In genomic region chr1:45679123-45679522, GRCh38 we compare ENCODE assay signal across 10 cellular contexts. TPM values are rescaled to one million over a fixed set of nuclear protein-coding genes. Genes with fewer than 3 reads are reported as not detected.
DNase-seq lines count a peak whose midpoint lies in the region; ATAC-seq and TF ChIP-seq lines count a peak whose summit lies in the region.
"Had no signal": no experiment of that assay in that cellular context is flagged by ENCODE, and none has a peak within 500 bp of the region (broad histone marks: within the 10 kb centered on the region; RNA-seq: fewer than 3 reads in every experiment).

No MANE protein-coding gene starts in this region.

- H2AFZ ChIP-seq in SK-N-SH (ENCODE audit: low read depth), result no peak overlapping the region

- no peak overlapping the region; a peak in 1 of 4 replicates for H3K4me3 ChIP-seq in SK-N-SH (ENCODE audit: low read depth in 2 of 2, low read length in 1 of 2)
- H3K4me3 ChIP-seq: testis had no signal

- H3K9me2 ChIP-seq in SK-N-SH, result no peaks in the 10 kb centered on the region

- no peaks in the 10 kb centered on the region for H3K27me3 ChIP-seq in SK-N-SH (ENCODE audit: insufficient read depth)
- H3K27me3 ChIP-seq: testis had no signal

- H3F3A ChIP-seq in SK-N-SH (replicated peaks; ENCODE audit: insufficient read depth), result peaks cover 8% of the 10 kb centered on the region

- TF ChIP-seq EP300 in SK-N-SH (IDR thresholded peaks at IDR 0.05; ENCODE audit: borderline replicate concordance in 1 of 2, low read depth in 1 of 2, low read length in 1 of 2), result no peak

- H4K20me1 ChIP-seq in SK-N-SH (ENCODE audit: insufficient read depth), result peaks cover 99% of the 10 kb centered on the region

- no peak for DNase-seq in SK-N-SH
- peak; percentile 37 for DNase-seq in amniotic epithelial cell (ENCODE audit: low read depth)
- no peak for DNase-seq in left lobe of liver (ENCODE audit: low spot score)
- DNase-seq in superior temporal gyrus (ENCODE audit: extremely low spot score), result peak; percentile 11
- DNase-seq in NCI-H446 (lab: John Stamatoyannopoulos, UW), result no peak
- no peak for DNase-seq in foreskin melanocyte
- no peak for DNase-seq in NCI-H524 treated with DMSO at 0.1 percent for 48 hours (lab: John Stamatoyannopoulos, UW)
- DNase-seq: kidney, testis had no signal

- no peak for TF ChIP-seq RAD21 in SK-N-SH (IDR thresholded peaks at IDR 0.05; ENCODE audit: low read length)

- peaks cover 5 to 28% of the 10 kb centered on the region in 2 experiments; a peak in 3 of 4 replicates for H3K4me1 ChIP-seq in SK-N-SH (ENCODE audit: control insufficient read depth in 1 of 2, insufficient read depth in 2 of 2, low read depth in 1 of 2, low read length in 1 of 2)

- ATAC-seq in SK-N-SH treated with all-trans-retinoic acid at 6 μM for 48 hours (no peak), left lobe of liver (peak; percentile 40)

- H3K36me3 ChIP-seq in SK-N-SH (replicated peaks in 1 of 2; ENCODE audit: control insufficient read depth in 1 of 2, insufficient read depth in 2 of 2, low read length in 1 of 2), result peaks cover 0 to 8% of the 10 kb centered on the region in 2 experiments

- H3K79me2 ChIP-seq in SK-N-SH (ENCODE audit: insufficient read depth), result peaks cover 100% of the 10 kb centered on the region

- WGBS in SK-N-SH (ENCODE audit: low lambda C conversion rate), result 64% methylated on average over 3 of the region's 3 CpGs

- H3K9ac ChIP-seq in SK-N-SH, result no peak overlapping the region

- POLR2A ChIA-PET in SK-N-SH (lab: Yijun Ruan, JAX), result interaction anchor here (0.5 kb wide), 1 partner anchor 734 kb away, joined by 3 read pairs; no protein-coding TSS in a partner anchor

- TF ChIP-seq CTCF in SK-N-SH (IDR thresholded peaks at IDR 0.05), result no peak

- CTCF ChIA-PET in SK-N-SH (lab: Yijun Ruan, JAX), result interaction anchor here (0.8 kb wide), 1 partner anchor 167 kb away, joined by 4 read pairs; no protein-coding TSS in a partner anchor

- no peaks in the 10 kb centered on the region for H3K9me3 ChIP-seq in SK-N-SH
- H3K9me3 ChIP-seq: testis had no signal

- peak overlapping the region; percentile 35; the same call in 1 of the 2 replicates for H3K4me2 ChIP-seq in SK-N-SH

- no peak overlapping the region for H3K27ac ChIP-seq in SK-N-SH (ENCODE audit: low read depth in 2 of 2, low read length in 1 of 2)

TF ChIP-seq in SK-N-SH, 30 proteins besides CTCF, POLR2A, EP300 and RAD21 (continues in another document):
- TF ChIP-seq YY1 (IDR thresholded peaks at IDR 0.05; ENCODE audit: low read depth) (no peak), TCF12 (IDR thresholded peaks at IDR 0.05) (no peak), MXI1 (IDR thresholded peaks at IDR 0.05; ENCODE audit: low read depth, low read length) (no peak), NFIC (IDR thresholded peaks at IDR 0.05; ENCODE audit: borderline replicate concordance) (no peak), GATA2 (CRISPR knock-in tag; IDR thresholded peaks at IDR 0.05) (no peak)
- TF ChIP-seq, protein P1, sequence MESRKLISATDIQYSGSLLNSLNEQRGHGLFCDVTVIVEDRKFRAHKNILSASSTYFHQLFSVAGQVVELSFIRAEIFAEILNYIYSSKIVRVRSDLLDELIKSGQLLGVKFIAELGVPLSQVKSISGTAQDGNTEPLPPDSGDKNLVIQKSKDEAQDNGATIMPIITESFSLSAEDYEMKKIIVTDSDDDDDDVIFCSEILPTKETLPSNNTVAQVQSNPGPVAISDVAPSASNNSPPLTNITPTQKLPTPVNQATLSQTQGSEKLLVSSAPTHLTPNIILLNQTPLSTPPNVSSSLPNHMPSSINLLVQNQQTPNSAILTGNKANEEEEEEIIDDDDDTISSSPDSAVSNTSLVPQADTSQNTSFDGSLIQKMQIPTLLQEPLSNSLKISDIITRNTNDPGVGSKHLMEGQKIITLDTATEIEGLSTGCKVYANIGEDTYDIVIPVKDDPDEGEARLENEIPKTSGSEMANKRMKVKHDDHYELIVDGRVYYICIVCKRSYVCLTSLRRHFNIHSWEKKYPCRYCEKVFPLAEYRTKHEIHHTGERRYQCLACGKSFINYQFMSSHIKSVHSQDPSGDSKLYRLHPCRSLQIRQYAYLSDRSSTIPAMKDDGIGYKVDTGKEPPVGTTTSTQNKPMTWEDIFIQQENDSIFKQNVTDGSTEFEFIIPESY (IDR thresholded peaks at IDR 0.05; ENCODE audit: borderline replicate concordance, low read depth), result no peak

TF ChIP-seq in SK-N-SH treated with all-trans-retinoic acid at 6 μM for 48 hours, 23 proteins besides CTCF, POLR2A, EP300 and RAD21:
- TF ChIP-seq BACH2 (CRISPR knock-in tag; IDR thresholded peaks at IDR 0.05; ENCODE audit: borderline replicate concordance) (no peak), ZNF565 (CRISPR knock-in tag; conservative IDR thresholded peaks at IDR 0.05; ENCODE audit: low read depth) (no peak), GLIS3 (CRISPR knock-in tag; IDR thresholded peaks at IDR 0.05) (no peak), PPARA (CRISPR knock-in tag; IDR thresholded peaks at IDR 0.05; ENCODE audit: borderline replicate concordance) (no peak), ZC3H10 (CRISPR knock-in tag; IDR thresholded peaks at IDR 0.05) (no peak), ARNTL (CRISPR knock-in tag; IDR thresholded peaks at IDR 0.05; ENCODE audit: borderline replicate concordance, low read depth) (no peak), ESRRG (CRISPR knock-in tag; IDR thresholded peaks at IDR 0.05) (no peak), CREB5 (CRISPR knock-in tag; IDR thresholded peaks at IDR 0.05; ENCODE audit: low read depth) (no peak), RARB (CRISPR knock-in tag; IDR thresholded peaks at IDR 0.05) (no peak), ZNF8 (CRISPR knock-in tag; IDR thresholded peaks at IDR 0.05) (no peak), ISL1 (CRISPR knock-in tag; IDR thresholded peaks at IDR 0.05) (no peak), TOX (CRISPR knock-in tag; IDR thresholded peaks at IDR 0.05; ENCODE audit: borderline replicate concordance) (no peak)
- TF ChIP-seq, protein P2, sequence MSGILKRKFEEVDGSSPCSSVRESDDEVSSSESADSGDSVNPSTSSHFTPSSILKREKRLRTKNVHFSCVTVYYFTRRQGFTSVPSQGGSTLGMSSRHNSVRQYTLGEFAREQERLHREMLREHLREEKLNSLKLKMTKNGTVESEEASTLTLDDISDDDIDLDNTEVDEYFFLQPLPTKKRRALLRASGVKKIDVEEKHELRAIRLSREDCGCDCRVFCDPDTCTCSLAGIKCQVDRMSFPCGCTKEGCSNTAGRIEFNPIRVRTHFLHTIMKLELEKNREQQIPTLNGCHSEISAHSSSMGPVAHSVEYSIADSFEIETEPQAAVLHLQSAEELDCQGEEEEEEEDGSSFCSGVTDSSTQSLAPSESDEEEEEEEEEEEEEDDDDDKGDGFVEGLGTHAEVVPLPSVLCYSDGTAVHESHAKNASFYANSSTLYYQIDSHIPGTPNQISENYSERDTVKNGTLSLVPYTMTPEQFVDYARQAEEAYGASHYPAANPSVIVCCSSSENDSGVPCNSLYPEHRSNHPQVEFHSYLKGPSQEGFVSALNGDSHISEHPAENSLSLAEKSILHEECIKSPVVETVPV (CRISPR knock-in tag; IDR thresholded peaks at IDR 0.05), result no peak
- TF ChIP-seq, protein P3, sequence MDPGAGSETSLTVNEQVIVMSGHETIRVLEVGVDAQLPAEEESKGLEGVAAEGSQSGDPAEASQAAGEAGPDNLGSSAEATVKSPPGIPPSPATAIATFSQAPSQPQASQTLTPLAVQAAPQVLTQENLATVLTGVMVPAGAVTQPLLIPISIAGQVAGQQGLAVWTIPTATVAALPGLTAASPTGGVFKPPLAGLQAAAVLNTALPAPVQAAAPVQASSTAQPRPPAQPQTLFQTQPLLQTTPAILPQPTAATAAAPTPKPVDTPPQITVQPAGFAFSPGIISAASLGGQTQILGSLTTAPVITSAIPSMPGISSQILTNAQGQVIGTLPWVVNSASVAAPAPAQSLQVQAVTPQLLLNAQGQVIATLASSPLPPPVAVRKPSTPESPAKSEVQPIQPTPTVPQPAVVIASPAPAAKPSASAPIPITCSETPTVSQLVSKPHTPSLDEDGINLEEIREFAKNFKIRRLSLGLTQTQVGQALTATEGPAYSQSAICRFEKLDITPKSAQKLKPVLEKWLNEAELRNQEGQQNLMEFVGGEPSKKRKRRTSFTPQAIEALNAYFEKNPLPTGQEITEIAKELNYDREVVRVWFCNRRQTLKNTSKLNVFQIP (CRISPR knock-in tag; IDR thresholded peaks at IDR 0.05; ENCODE audit: borderline replicate concordance, low read depth), result no peak

RNA-seq across cellular contexts. Expression of gene GPBP1L1, which starts 7.2 kb away (rescaled TPM):
- polyA plus RNA-seq in SK-N-SH (2012; rRNA removed), result 28.5 and 38.1 TPM in 2 replicates
- polyA plus RNA-seq in SK-N-SH (2012; cell fraction: cytosol; rRNA removed), result 35.8 and 39.2 TPM in 2 replicates
- polyA plus RNA-seq in SK-N-SH (2012; cell fraction: nucleus; rRNA removed), result 36.3 and 61.0 TPM in 2 replicates
- total RNA-seq in left lobe of liver, result 76.2 TPM

RNA-seq across cellular contexts. Expression of gene TMEM69, which starts 8.9 kb away (rescaled TPM):
- polyA plus RNA-seq in SK-N-SH (2012; rRNA removed), result 46.1 and 74.0 TPM in 2 replicates
- polyA plus RNA-seq in SK-N-SH (2012; cell fraction: cytosol; rRNA removed), result 56.9 and 61.2 TPM in 2 replicates
- 25.7 and 49.0 TPM in 2 replicates for polyA plus RNA-seq in SK-N-SH (2012; cell fraction: nucleus; rRNA removed)
- 6.5 TPM for total RNA-seq in left lobe of liver

RNA-seq across cellular contexts. Expression of gene CCDC17, which starts 55.3 kb away (rescaled TPM):
- 0.31 and 0.41 TPM in 2 replicates for polyA plus RNA-seq in SK-N-SH (2012; rRNA removed)
- 0.04 and 0.08 TPM in 2 replicates for polyA plus RNA-seq in SK-N-SH (2012; cell fraction: cytosol; rRNA removed)
- 4.5 and 6.3 TPM in 2 replicates for polyA plus RNA-seq in SK-N-SH (2012; cell fraction: nucleus; rRNA removed)
- total RNA-seq in left lobe of liver, result 2.7 TPM

Comparison
In these comparisons a context has a peak if more than half of its experiments do, and no peak if none do; other contexts are left out.
1. DNase-seq: peak in amniotic epithelial cell (single experiment) and superior temporal gyrus (single experiment); none in SK-N-SH (single experiment), left lobe of liver (single experiment), NCI-H446 (0 of 2), foreskin melanocyte (single experiment) and NCI-H524 treated with DMSO at 0.1 percent for 48 hours (single experiment).